Comparison of ENCODE assay signal across 1 cellular context in the genomic region with DNA sequence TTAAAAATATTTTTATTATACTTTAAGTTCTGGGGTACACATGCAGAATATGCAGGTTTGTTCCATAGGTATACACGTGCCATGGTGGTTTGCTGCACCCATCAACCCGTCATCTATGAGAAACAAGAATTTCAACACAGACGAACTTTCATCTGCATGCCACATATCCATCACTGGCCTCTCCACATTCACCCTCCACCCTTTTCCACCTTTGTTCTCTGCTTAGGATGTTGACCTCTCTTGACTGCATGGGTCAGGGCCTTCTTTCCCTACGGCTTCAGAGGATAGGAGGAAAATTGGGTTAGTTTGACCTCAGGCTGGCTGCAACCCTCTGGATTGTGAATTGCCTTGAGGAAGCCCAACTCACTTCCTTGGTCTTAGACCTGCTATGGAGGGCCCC.
TF ChIP-seq lines count a peak whose summit lies in the region.

No MANE protein-coding gene starts in this region.

TF ChIP-seq in HepG2, 621 proteins besides CTCF, POLR2A, EP300 and RAD21 (continued from another document):
- TF ChIP-seq, protein P1, sequence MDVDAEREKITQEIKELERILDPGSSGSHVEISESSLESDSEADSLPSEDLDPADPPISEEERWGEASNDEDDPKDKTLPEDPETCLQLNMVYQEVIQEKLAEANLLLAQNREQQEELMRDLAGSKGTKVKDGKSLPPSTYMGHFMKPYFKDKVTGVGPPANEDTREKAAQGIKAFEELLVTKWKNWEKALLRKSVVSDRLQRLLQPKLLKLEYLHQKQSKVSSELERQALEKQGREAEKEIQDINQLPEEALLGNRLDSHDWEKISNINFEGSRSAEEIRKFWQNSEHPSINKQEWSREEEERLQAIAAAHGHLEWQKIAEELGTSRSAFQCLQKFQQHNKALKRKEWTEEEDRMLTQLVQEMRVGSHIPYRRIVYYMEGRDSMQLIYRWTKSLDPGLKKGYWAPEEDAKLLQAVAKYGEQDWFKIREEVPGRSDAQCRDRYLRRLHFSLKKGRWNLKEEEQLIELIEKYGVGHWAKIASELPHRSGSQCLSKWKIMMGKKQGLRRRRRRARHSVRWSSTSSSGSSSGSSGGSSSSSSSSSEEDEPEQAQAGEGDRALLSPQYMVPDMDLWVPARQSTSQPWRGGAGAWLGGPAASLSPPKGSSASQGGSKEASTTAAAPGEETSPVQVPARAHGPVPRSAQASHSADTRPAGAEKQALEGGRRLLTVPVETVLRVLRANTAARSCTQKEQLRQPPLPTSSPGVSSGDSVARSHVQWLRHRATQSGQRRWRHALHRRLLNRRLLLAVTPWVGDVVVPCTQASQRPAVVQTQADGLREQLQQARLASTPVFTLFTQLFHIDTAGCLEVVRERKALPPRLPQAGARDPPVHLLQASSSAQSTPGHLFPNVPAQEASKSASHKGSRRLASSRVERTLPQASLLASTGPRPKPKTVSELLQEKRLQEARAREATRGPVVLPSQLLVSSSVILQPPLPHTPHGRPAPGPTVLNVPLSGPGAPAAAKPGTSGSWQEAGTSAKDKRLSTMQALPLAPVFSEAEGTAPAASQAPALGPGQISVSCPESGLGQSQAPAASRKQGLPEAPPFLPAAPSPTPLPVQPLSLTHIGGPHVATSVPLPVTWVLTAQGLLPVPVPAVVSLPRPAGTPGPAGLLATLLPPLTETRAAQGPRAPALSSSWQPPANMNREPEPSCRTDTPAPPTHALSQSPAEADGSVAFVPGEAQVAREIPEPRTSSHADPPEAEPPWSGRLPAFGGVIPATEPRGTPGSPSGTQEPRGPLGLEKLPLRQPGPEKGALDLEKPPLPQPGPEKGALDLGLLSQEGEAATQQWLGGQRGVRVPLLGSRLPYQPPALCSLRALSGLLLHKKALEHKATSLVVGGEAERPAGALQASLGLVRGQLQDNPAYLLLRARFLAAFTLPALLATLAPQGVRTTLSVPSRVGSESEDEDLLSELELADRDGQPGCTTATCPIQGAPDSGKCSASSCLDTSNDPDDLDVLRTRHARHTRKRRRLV (CRISPR knock-in tag; IDR thresholded peaks at IDR 0.05), result no peak
- no peak for TF ChIP-seq SP2 (CRISPR knock-in tag; IDR thresholded peaks at IDR 0.05)
